31 cellular contexts compared by ENCODE assay signal in the genomic region with DNA sequence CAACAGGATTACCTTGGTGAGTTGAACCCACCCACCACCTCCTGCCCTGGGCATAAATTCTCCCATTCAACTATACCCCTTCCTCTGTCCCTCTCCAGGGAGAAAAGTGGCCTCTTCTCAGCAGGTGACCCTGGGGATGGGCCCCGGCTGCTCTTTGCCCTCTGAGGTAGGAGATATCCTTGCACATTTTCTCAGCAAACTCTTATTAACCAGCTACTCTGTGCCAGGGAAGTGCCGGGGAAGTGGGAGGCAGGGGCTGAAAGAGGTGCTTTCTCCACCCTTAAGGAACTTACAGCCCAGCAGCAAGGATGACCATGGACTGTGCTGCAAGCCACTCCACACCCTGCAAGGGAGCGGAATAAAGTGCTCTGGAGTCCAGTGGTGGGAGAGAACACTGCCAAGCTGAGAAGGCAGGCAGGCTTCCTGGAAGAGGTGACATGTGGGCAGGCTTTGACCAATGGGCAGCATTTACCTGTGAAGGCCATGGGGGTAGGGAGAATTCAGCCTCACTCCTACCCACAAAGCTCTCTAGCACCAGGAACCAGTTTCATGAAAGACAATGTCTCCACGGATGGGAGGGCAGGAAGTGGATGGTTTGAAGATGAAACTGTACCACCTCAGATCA. TPM values are rescaled to one million over a fixed set of nuclear protein-coding genes. Genes with fewer than 3 reads are reported as not detected.
DNase-seq lines count a peak whose midpoint lies in the region; ATAC-seq, FAIRE-seq and TF ChIP-seq lines count a peak whose summit lies in the region.
"Had no signal": no experiment of that assay in that cellular context is flagged by ENCODE, and none has a peak within 500 bp of the region (broad histone marks: within the 10 kb centered on the region; RNA-seq: fewer than 3 reads in every experiment).

No MANE protein-coding gene starts in this region.

- H2AK5ac ChIP-seq in H1 (ENCODE audit: low read depth, low read length) (no peak overlapping the region), neuronal stem cell (ENCODE audit: low read depth, low read length) (peak overlapping the region; percentile 23)

- CTCF ChIA-PET in K562 (lab: Yijun Ruan, JAX; ENCODE audit: low intra/inter-chr PET ratio), result no interaction called here
- CTCF ChIA-PET in H1 (lab: Charles Lee; ENCODE audit: partially characterized antibody), result interaction anchor here (0.7 to 17.5 kb wide), 4 partner anchors 8 to 41 kb away, joined by 3 to 237 read pairs (median 47); no protein-coding TSS in a partner anchor

- H3K4me3 ChIP-seq in K562 (no peak overlapping the region), H1 (ENCODE audit: extremely low read depth in 1 of 4, insufficient read depth in 2 of 4, low read depth in 3 of 4, low read length in 4 of 4) (no peak overlapping the region), neuronal stem cell (ENCODE audit: low read length in 2 of 2) (no peak overlapping the region), transverse colon (no peak overlapping the region)
- H3K4me3 ChIP-seq: ascending aorta, SJSA1 had no signal

- H4K91ac ChIP-seq in H1 (replicated peaks; ENCODE audit: insufficient read length, low read length) (no peak overlapping the region), neuronal stem cell (ENCODE audit: low read depth, low read length, poor library complexity) (no peak overlapping the region)

- H2AFZ ChIP-seq in K562 (ENCODE audit: low read depth, low read length) (no peak overlapping the region), H1 (ENCODE audit: low read length) (no peak overlapping the region), neuronal stem cell (ENCODE audit: low read length) (no peak overlapping the region)
- H2AFZ ChIP-seq: parathyroid adenoma had no signal

- no peaks in the 10 kb centered on the region for H3K79me1 ChIP-seq in H1 (ENCODE audit: low read depth, low read length)
- H3K79me1 ChIP-seq in neuronal stem cell (ENCODE audit: low read depth, low read length), result no peaks in the 10 kb centered on the region

- H3K27me3 ChIP-seq in K562 (ENCODE audit: control insufficient read depth in 2 of 2, insufficient read depth in 2 of 2, low read length in 2 of 2) (peaks cover 30 to 84% of the 10 kb centered on the region in 2 experiments), H1 (replicated peaks in 1 of 4; ENCODE audit: control insufficient read depth in 3 of 4, extremely low read depth in 1 of 4, insufficient read depth in 3 of 4, low read length in 3 of 4) (peaks cover 0 to 9% (median 6%) of the 10 kb centered on the region in 4 experiments; a peak in 4 of 7 replicates), neuronal stem cell (ENCODE audit: control insufficient read depth in 3 of 3, insufficient read depth in 3 of 3, low read depth in 1 of 3, low read length in 3 of 3) (peaks cover 0 to 2% (median 0%) of the 10 kb centered on the region in 3 experiments), transverse colon (no peaks in the 10 kb centered on the region)
- H3K27me3 ChIP-seq: ascending aorta, SJSA1 had no signal

- in situ Hi-C loops in K562 (cut with MboI), result no loop called here
- in situ Hi-C loops in transverse colon (cut with MboI; ENCODE audit: low pct_ligation_motif_present in 1 of 4, low pct_unique_long_range_greater_than_20kb in 1 of 4, low sequenced_read_pairs in 3 of 4), result no loop called here

- H3K4me2 ChIP-seq in K562 (ENCODE audit: insufficient read depth, low read length) (no peak overlapping the region), H1 (ENCODE audit: insufficient read depth in 1 of 2, low read depth in 2 of 2, low read length in 2 of 2) (no peak overlapping the region), neuronal stem cell (ENCODE audit: insufficient read depth, low read length, poor library complexity, severe bottlenecking) (no peak overlapping the region)
- H3K4me2 ChIP-seq: KMS-11 had no signal

- TF ChIP-seq CTCF in K562 (IDR thresholded peaks at IDR 0.05 in 2 of 3, conservative IDR thresholded peaks at IDR 0.05 in 1 of 3; ENCODE audit: insufficient read depth in 2 of 3, low read depth in 1 of 3, low read length in 3 of 3) (no peak), H1 (IDR thresholded peaks at IDR 0.05; ENCODE audit: control extremely low read depth in 1 of 3, insufficient read depth in 1 of 3, low read depth in 1 of 3, low read length in 3 of 3) (no peak), transverse colon (IDR thresholded peaks at IDR 0.05) (no peak)

- no peak for DNase-seq in K562 (ENCODE audit: extremely low read depth in 1 of 4, low spot score in 3 of 4)
- no peak for DNase-seq in H1 (ENCODE audit: low read depth in 1 of 2, low spot score in 2 of 2)
- DNase-seq in neuronal stem cell (ENCODE audit: low spot score), result no peak
- no peak for DNase-seq in transverse colon
- DNase-seq in NCI-H2029 treated with DMSO at 0.1 percent for 48 hours (lab: John Stamatoyannopoulos, UW), result no peak
- no peak for DNase-seq in Kasumi-1 (lab: John Stamatoyannopoulos, UW)
- DNase-seq in Ammon's horn (ENCODE audit: low spot score), result no peak
- DNase-seq: activated CD4-positive, alpha-beta memory T cell treated with anti-CD3 and anti-CD28 coated beads, Interleukin-2, amount 10 ng/mL, durations not matched to agents 7 days and 5 days; activated CD4-positive, CD25-positive, alpha-beta regulatory T cell treated with anti-CD3 and anti-CD28 coated beads, Interleukin-2, amount 50 U/mL, for 72 hours; CD4-positive, alpha-beta memory T cell; cerebellar nuclear complex; DMS 273 treated with DMSO at 0.1 percent for 48 hours; effector CD4-positive, alpha-beta T cell; GOT3; left cardiac atrium; MV-4-11; NCI-H1694; NCI-H2171; NCI-H526 treated with DMSO at 0.1 percent for 48 hours; stimulated activated CD8-positive, alpha-beta memory T cell treated with anti-CD3 and anti-CD28 coated beads, Interleukin-4, amount 100 ng/mL, for 48 hours; T-helper 1 cell had no signal

- FAIRE-seq in K562 (lab: Jason Lieb, UNC) (no peak), H1 (lab: Jason Lieb, UNC) (no peak)
- FAIRE-seq: TTC549, urothelium cell line had no signal

- no peak overlapping the region for H3K56ac ChIP-seq in H1 (replicated peaks; ENCODE audit: insufficient read length, low read depth, low read length)

- no peak overlapping the region for H2BK5ac ChIP-seq in H1 (ENCODE audit: low read depth, low read length)
- no peak overlapping the region for H2BK5ac ChIP-seq in neuronal stem cell (ENCODE audit: low read length)

- H3K9me3 ChIP-seq in K562 (replicated peaks; ENCODE audit: control insufficient read depth, insufficient read depth, low read depth, low read length) (no peaks in the 10 kb centered on the region), H1 (ENCODE audit: insufficient read depth in 2 of 2, low read depth in 1 of 2, low read length in 1 of 2) (no peaks in the 10 kb centered on the region; a peak in 1 of 4 replicates), neuronal stem cell (replicated peaks in 1 of 2; ENCODE audit: control insufficient read depth in 2 of 2, insufficient read depth in 1 of 2, low read depth in 1 of 2, low read length in 2 of 2) (peaks cover 0 to 7% of the 10 kb centered on the region in 2 donors), transverse colon (no peaks in the 10 kb centered on the region)
- H3K9me3 ChIP-seq: ascending aorta, SJSA1 had no signal

- intact Hi-C loops in K562 (cut with micrococcal nuclease), result no loop called here
- intact Hi-C loops in transverse colon (cut with DNase I; ENCODE audit: low total_unique reads), result no loop called here

- no peak for ATAC-seq in K562
- ATAC-seq: left cardiac atrium; naive thymus-derived CD8-positive, alpha-beta T cell; Panc1; right cardiac atrium had no signal

- no peak overlapping the region for H4K5ac ChIP-seq in H1 (ENCODE audit: insufficient read length, low read depth, low read length)

- no TSS peak for BruUV-seq in K562 (replicated peaks; lab: Mats Ljungman, UMichigan)

- no peaks in the 10 kb centered on the region for H3K79me2 ChIP-seq in K562 (ENCODE audit: control insufficient read depth, insufficient read depth, low read length)
- no peaks in the 10 kb centered on the region for H3K79me2 ChIP-seq in H1 (ENCODE audit: control insufficient read depth in 1 of 2, insufficient read depth in 2 of 2, low read length in 2 of 2)
- H3K79me2 ChIP-seq: parathyroid adenoma had no signal

- H3K36me3 ChIP-seq in K562 (ENCODE audit: control insufficient read depth, insufficient read depth, low read length), result no peaks in the 10 kb centered on the region
- H3K36me3 ChIP-seq in H1 (ENCODE audit: control insufficient read depth in 2 of 4, insufficient read depth in 4 of 4, low read length in 3 of 4), result no peaks in the 10 kb centered on the region
- no peaks in the 10 kb centered on the region for H3K36me3 ChIP-seq in neuronal stem cell (replicated peaks in 1 of 2; ENCODE audit: control insufficient read depth in 2 of 2, insufficient read depth in 2 of 2, low read length in 2 of 2)
- no peaks in the 10 kb centered on the region for H3K36me3 ChIP-seq in transverse colon
- H3K36me3 ChIP-seq: ascending aorta, SJSA1 had no signal

- no peak overlapping the region for H3K23ac ChIP-seq in H1 (ENCODE audit: insufficient read length)
- H3K23ac ChIP-seq in neuronal stem cell (ENCODE audit: low read depth, low read length, poor library complexity), result no peak overlapping the region

- TF ChIP-seq POLR2A in K562 (conservative IDR thresholded peaks at IDR 0.05) (no peak), H1 (IDR thresholded peaks at IDR 0.05; ENCODE audit: control extremely low read depth in 1 of 2, low read depth in 2 of 2, low read length in 2 of 2) (no peak), transverse colon (IDR thresholded peaks at IDR 0.05) (no peak)

- H3K4me1 ChIP-seq in K562 (replicated peaks in 1 of 2; ENCODE audit: control insufficient read depth in 2 of 2, insufficient read depth in 2 of 2, low read length in 2 of 2) (peaks cover 0 to 6% of the 10 kb centered on the region in 2 experiments; a peak in 2 of 5 replicates), H1 (replicated peaks in 1 of 4; ENCODE audit: control insufficient read depth in 3 of 4, insufficient read depth in 4 of 4, low read length in 3 of 4) (peaks cover 0 to 6% (median 3%) of the 10 kb centered on the region in 4 experiments; a peak in 3 of 7 replicates), neuronal stem cell (ENCODE audit: control insufficient read depth in 2 of 2, insufficient read depth in 1 of 2, low read depth in 1 of 2, low read length in 2 of 2) (peaks cover 23 to 31% of the 10 kb centered on the region in 2 donors), transverse colon (peaks cover 45 to 81% (median 61%) of the 10 kb centered on the region in 4 donors)
- H3K4me1 ChIP-seq: ascending aorta had no signal

- no peak overlapping the region for H3K27ac ChIP-seq in K562 (ENCODE audit: extremely low read depth, low read depth, low read length)
- no peak overlapping the region for H3K27ac ChIP-seq in H1 (ENCODE audit: low read depth, low read length)
- no peak overlapping the region for H3K27ac ChIP-seq in neuronal stem cell (replicated peaks; ENCODE audit: low read length)
- H3K27ac ChIP-seq in transverse colon, result peak overlapping the region; percentile 91 to 92 (median 91)
- H3K27ac ChIP-seq: ascending aorta, epithelial cell of prostate, KMS-11, parathyroid adenoma, SJSA1 had no signal

- H2BK12ac ChIP-seq in H1 (ENCODE audit: low read depth, low read length) (no peak overlapping the region), neuronal stem cell (ENCODE audit: low read length) (peak overlapping the region; percentile 31)

- H3K23me2 ChIP-seq in H1 (ENCODE audit: low read depth, low read length), result no peaks in the 10 kb centered on the region; the same call in 1 of the 2 replicates

- H4K20me1 ChIP-seq in K562 (replicated peaks; ENCODE audit: control insufficient read depth, insufficient read depth, low read length) (no peaks in the 10 kb centered on the region), H1 (replicated peaks in 1 of 2; ENCODE audit: control insufficient read depth in 1 of 2, insufficient read depth in 2 of 2, low read length in 2 of 2) (no peaks in the 10 kb centered on the region)

- H3K14ac ChIP-seq in H1 (ENCODE audit: insufficient read length) (no peak overlapping the region), neuronal stem cell (ENCODE audit: low read length) (peak overlapping the region; percentile 9)

- TF ChIP-seq EP300 in K562 (IDR thresholded peaks at IDR 0.05; ENCODE audit: low read length) (no peak), H1 (IDR thresholded peaks at IDR 0.05; ENCODE audit: borderline replicate concordance in 1 of 2, low read depth in 2 of 2, low read length in 2 of 2) (no peak), transverse colon (IDR thresholded peaks at IDR 0.05; ENCODE audit: low read depth) (no peak)

- H3K9me1 ChIP-seq in K562 (ENCODE audit: control insufficient read depth, insufficient read depth, low read length), result no peaks in the 10 kb centered on the region

- H2BK20ac ChIP-seq in H1 (ENCODE audit: low read length), result no peak overlapping the region

- 0 out of 2 replicates have a peak overlapping the region, but pooled peaks have one; percentile 61 for H2BK15ac ChIP-seq in H1 (ENCODE audit: low read length)
- no peak overlapping the region for H2BK15ac ChIP-seq in neuronal stem cell (ENCODE audit: low read length)

- whole genome bisulfite sequencing in K562 (ENCODE audit: insufficient coverage, low coverage, missing lambda C conversion rate), result 3% methylated on average over 4 of the region's 4 CpGs
- WGBS in H1 (ENCODE audit: extremely low coverage in 1 of 2, insufficient coverage in 1 of 2, insufficient read length in 1 of 2, insufficient replicate concordance in 2 of 2, low coverage in 1 of 2, low lambda C conversion rate in 2 of 2, missing lambda C conversion rate in 1 of 2), 2 experiments, result 92% methylated on average over 4 of the region's 4 CpGs; no CpG with 5 or more reads in 1 of the 2 experiments
- WGBS in neuronal stem cell (ENCODE audit: extremely low coverage in 2 of 2, insufficient read length in 2 of 2, insufficient replicate concordance in 1 of 2), 2 donors, result no CpG with 5 or more reads among the region's 4 CpGs
- WGBS in transverse colon (ENCODE audit: low coverage in 1 of 2), 2 donors, result 69% methylated on average over 4 of the region's 4 CpGs; no CpG with 5 or more reads in 1 of the 2 donors

- TF ChIP-seq RAD21 in K562 (CRISPR knock-in tag; conservative IDR thresholded peaks at IDR 0.05 in 1 of 2, IDR thresholded peaks at IDR 0.05 in 1 of 2), result no peak
- TF ChIP-seq RAD21 in H1 (IDR thresholded peaks at IDR 0.05 in 1 of 2, conservative IDR thresholded peaks at IDR 0.05 in 1 of 2; ENCODE audit: low read depth in 2 of 2, low read length in 2 of 2), result no peak

- H3K18ac ChIP-seq in H1 (ENCODE audit: extremely low read depth, low read length) (no peak overlapping the region), neuronal stem cell (ENCODE audit: low read length) (no peak overlapping the region)

- H2BK120ac ChIP-seq in H1 (replicated peaks; ENCODE audit: low read depth, low read length) (no peak overlapping the region), neuronal stem cell (ENCODE audit: low read depth, low read length) (no peak overlapping the region)

- H3K4ac ChIP-seq in H1 (replicated peaks; ENCODE audit: insufficient read length, low read depth, low read length) (no peak overlapping the region), neuronal stem cell (ENCODE audit: low read length) (no peak overlapping the region)

- no peak overlapping the region for H4K8ac ChIP-seq in H1 (ENCODE audit: extremely low read depth, insufficient read depth, low read length)
- H4K8ac ChIP-seq in neuronal stem cell (ENCODE audit: low read depth, low read length), result no peak overlapping the region

- POLR2A ChIA-PET in K562 (lab: Yijun Ruan, JAX), result interaction anchor here (0.6 to 2.4 kb wide), 2 partner anchors 9 to 19 kb away, joined by 3 to 14 read pairs; no protein-coding TSS in a partner anchor
- POLR2A ChIA-PET in H1 (lab: Charles Lee; ENCODE audit: partially characterized antibody), result no interaction called here

- H3K9ac ChIP-seq in K562 (ENCODE audit: insufficient read depth in 1 of 2, low read depth in 2 of 2, low read length in 2 of 2), result no peak overlapping the region
- H3K9ac ChIP-seq in H1 (replicated peaks in 1 of 4; ENCODE audit: extremely low read depth in 1 of 4, low read depth in 3 of 4, low read length in 3 of 4), result no peak overlapping the region
- H3K9ac ChIP-seq in neuronal stem cell (ENCODE audit: low read depth, low read length, poor library complexity), result no peak overlapping the region
- H3K9ac ChIP-seq: KMS-11, parathyroid adenoma had no signal

RNA-seq across cellular contexts. Expression of gene OAF, which starts 21.9 kb away (rescaled TPM):
- 6.8 and 14.7 TPM in 2 replicates for total RNA-seq in K562 (2011; cell fraction: chromatin; rRNA removed; ENCODE audit: low replicate concordance)
- total RNA-seq in K562 (2011; cell fraction: nucleolus; rRNA removed), result 12.0 and 19.3 TPM in 2 replicates
- total RNA-seq in K562 (2011; cell fraction: nucleoplasm; rRNA removed), result 12.0 and 15.3 TPM in 2 replicates
- 13.8 and 19.8 TPM in 2 replicates for total RNA-seq in K562 (2014; rRNA removed)
- 4.1 and 6.3 TPM in 2 replicates for total RNA-seq in K562 (2014; rRNA removed; fragmentation: Illumina TruSeq; extraction: Trizol)
- total RNA-seq in K562 (2015; rRNA removed; fragmentation: Illumina TruSeq; extraction: Trizol), result 7.5 and 8.3 TPM in 2 replicates
- 20.8 and 21.6 TPM in 2 replicates for total RNA-seq in K562 (2021)
- polyA plus RNA-seq in K562 (2011; rRNA removed), result 5.7 and 9.5 TPM in 2 replicates
- 11.5 and 20.7 TPM in 2 replicates for polyA plus RNA-seq in K562 (2011; cell fraction: cytosol; rRNA removed)
- 5.5 and 8.3 TPM in 2 replicates for polyA plus RNA-seq in K562 (2011; cell fraction: nucleus; rRNA removed)
- 8.4 and 16.9 TPM in 2 replicates for polyA plus RNA-seq in K562 (2012)
- 11.7 and 12.0 TPM in 2 replicates for polyA plus RNA-seq in K562 (2014; fragmentation: Illumina TruSeq; extraction: Trizol)
- 1 to 10 TPM; 1.1 to 1.4 TPM for polyA plus RNA-seq in K562 (2014; fragmentation: Nextera tagmentation; extraction: Ambion mirVana)
- 14.5 and 17.3 TPM in 2 replicates for polyA plus RNA-seq in K562 (2014; rRNA removed)
- polyA minus RNA-seq in K562 (2011; rRNA and poly(A)+ RNA removed), result 2.8 and 3.0 TPM in 2 replicates
- 6.1 and 8.7 TPM in 2 replicates for polyA minus RNA-seq in K562 (2011; cell fraction: cytosol; rRNA and poly(A)+ RNA removed)
- polyA minus RNA-seq in K562 (2011; cell fraction: nucleus; rRNA and poly(A)+ RNA removed), result 3.4 and 4.4 TPM in 2 replicates
- total RNA-seq in H1 (2021; fragmentation: NEBNext Ultra II Directional; extraction: Animal tissue kit (Norgen Biotek cat#: 25700)), result 1.1 and 1.3 TPM in 2 replicates
- 1.5 and 2.1 TPM in 2 replicates for polyA plus RNA-seq in H1 (2011; rRNA removed)
- polyA plus RNA-seq in H1 (2011; cell fraction: cytosol; rRNA removed), result 1.2 TPM
- polyA plus RNA-seq in H1 (2011; cell fraction: nucleus; rRNA removed), result 1.2 TPM
- polyA plus RNA-seq in H1 (2012, experiment 1 of 2), result 0.60 to 1.0 TPM (median 0.64 TPM) in 4 replicates
- polyA plus RNA-seq in H1 (2012, experiment 2 of 2), result 0.62 TPM
- polyA plus RNA-seq in H1 (2013, experiment 1 of 2), result 0.85 TPM
- 0.72 TPM for polyA plus RNA-seq in H1 (2013, experiment 2 of 2)
- polyA minus RNA-seq in H1 (2011; rRNA and poly(A)+ RNA removed), result 0.46 and 0.50 TPM in 2 replicates
- polyA minus RNA-seq in H1 (2011; cell fraction: cytosol; rRNA and poly(A)+ RNA removed), result 0.73 TPM
- 0.80 TPM for polyA minus RNA-seq in H1 (2011; cell fraction: nucleus; rRNA and poly(A)+ RNA removed)
- 2.1 TPM for polyA plus RNA-seq in neuronal stem cell (2013, experiment 1 of 2)
- polyA plus RNA-seq in neuronal stem cell (2013, experiment 2 of 2), result 2.0 TPM
- total RNA-seq in transverse colon, result 100 to 1,000 TPM in 3 of 4 donors, 10 to 100 TPM in 1; 78.8 to 553 (median 287) TPM

RNA-seq across cellular contexts. Expression of gene POU2F3, which starts 51.0 kb away (rescaled TPM):
- not detected in 2 replicates for total RNA-seq in K562 (2011; cell fraction: chromatin; rRNA removed; ENCODE audit: low replicate concordance)
- not detected in 2 replicates for total RNA-seq in K562 (2011; cell fraction: nucleolus; rRNA removed)
- total RNA-seq in K562 (2011; cell fraction: nucleoplasm; rRNA removed), result not detected in 2 replicates
- total RNA-seq in K562 (2014; rRNA removed), result not detected in 2 replicates
- not detected in 2 replicates for total RNA-seq in K562 (2014; rRNA removed; fragmentation: Illumina TruSeq; extraction: Trizol)
- not detected in 2 replicates for total RNA-seq in K562 (2015; rRNA removed; fragmentation: Illumina TruSeq; extraction: Trizol)
- total RNA-seq in K562 (2021), result not detected in 2 replicates
- polyA plus RNA-seq in K562 (2011; rRNA removed), result not detected in 2 replicates
- not detected in 2 replicates for polyA plus RNA-seq in K562 (2011; cell fraction: cytosol; rRNA removed)
- polyA plus RNA-seq in K562 (2011; cell fraction: nucleus; rRNA removed), result not detected in 2 replicates
- polyA plus RNA-seq in K562 (2012), result not detected in 2 replicates
- polyA plus RNA-seq in K562 (2014; fragmentation: Illumina TruSeq; extraction: Trizol), result not detected in 2 replicates
- not detected for polyA plus RNA-seq in K562 (2014; fragmentation: Nextera tagmentation; extraction: Ambion mirVana)
- polyA plus RNA-seq in K562 (2014; rRNA removed), result not detected in 2 replicates
- polyA minus RNA-seq in K562 (2011; rRNA and poly(A)+ RNA removed), result not detected in 2 replicates
- not detected in 2 replicates for polyA minus RNA-seq in K562 (2011; cell fraction: cytosol; rRNA and poly(A)+ RNA removed)
- not detected in 2 replicates for polyA minus RNA-seq in K562 (2011; cell fraction: nucleus; rRNA and poly(A)+ RNA removed)
- 1.0 and 1.1 TPM in 2 replicates for total RNA-seq in H1 (2021; fragmentation: NEBNext Ultra II Directional; extraction: Animal tissue kit (Norgen Biotek cat#: 25700))
- 0.78 and 2.1 TPM in 2 replicates for polyA plus RNA-seq in H1 (2011; rRNA removed)
- 1.4 TPM for polyA plus RNA-seq in H1 (2011; cell fraction: cytosol; rRNA removed)
- 1.9 TPM for polyA plus RNA-seq in H1 (2011; cell fraction: nucleus; rRNA removed)
- 1.2 to 3.1 TPM (median 2.4 TPM) in 4 replicates for polyA plus RNA-seq in H1 (2012, experiment 1 of 2)
- polyA plus RNA-seq in H1 (2012, experiment 2 of 2), result 0.81 TPM
- 1.3 TPM for polyA plus RNA-seq in H1 (2013, experiment 1 of 2)
- polyA plus RNA-seq in H1 (2013, experiment 2 of 2), result 1.2 TPM
- polyA minus RNA-seq in H1 (2011; rRNA and poly(A)+ RNA removed), result 2.4 and 2.6 TPM in 2 replicates
- polyA minus RNA-seq in H1 (2011; cell fraction: cytosol; rRNA and poly(A)+ RNA removed), result 1.0 TPM
- 0.90 TPM for polyA minus RNA-seq in H1 (2011; cell fraction: nucleus; rRNA and poly(A)+ RNA removed)
- 0.03 TPM for polyA plus RNA-seq in neuronal stem cell (2013, experiment 1 of 2)
- 0.03 TPM for polyA plus RNA-seq in neuronal stem cell (2013, experiment 2 of 2)
- 1 to 10 TPM in 2 of 4 donors, not detected in 2; 1.9 to 2.2 TPM for total RNA-seq in transverse colon
- total RNA-seq: activated CD4-positive, alpha-beta memory T cell treated with anti-CD3 and anti-CD28 coated beads, Interleukin-2, amount 10 ng/mL, durations not matched to agents 7 days and 5 days; ascending aorta; CD4-positive, alpha-beta memory T cell; left cardiac atrium; naive thymus-derived CD8-positive, alpha-beta T cell; SJSA1 had no signal
- polyA plus RNA-seq: CD4-positive, alpha-beta memory T cell had no signal

RNA-seq across cellular contexts. Expression of gene TRIM29, which starts 51.0 kb away (rescaled TPM):
- total RNA-seq in K562 (2011; cell fraction: chromatin; rRNA removed; ENCODE audit: low replicate concordance), result 0.21 TPM in 1 of 2 replicates, not detected in the other
- total RNA-seq in K562 (2011; cell fraction: nucleolus; rRNA removed), result not detected in 2 replicates
- total RNA-seq in K562 (2011; cell fraction: nucleoplasm; rRNA removed), result 0.76 TPM in 1 of 2 replicates, not detected in the other
- 0.16 TPM in 1 of 2 replicates, not detected in the other for total RNA-seq in K562 (2014; rRNA removed)
- total RNA-seq in K562 (2014; rRNA removed; fragmentation: Illumina TruSeq; extraction: Trizol), result 0.15 and 0.41 TPM in 2 replicates
- total RNA-seq in K562 (2015; rRNA removed; fragmentation: Illumina TruSeq; extraction: Trizol), result 0.19 TPM in 1 of 2 replicates, not detected in the other
- total RNA-seq in K562 (2021), result 0.31 and 1.4 TPM in 2 replicates
- polyA plus RNA-seq in K562 (2011; rRNA removed), result 0.19 and 0.65 TPM in 2 replicates
- 0.28 and 0.75 TPM in 2 replicates for polyA plus RNA-seq in K562 (2011; cell fraction: cytosol; rRNA removed)
- 0.34 TPM in 1 of 2 replicates, not detected in the other for polyA plus RNA-seq in K562 (2011; cell fraction: nucleus; rRNA removed)
- polyA plus RNA-seq in K562 (2012), result 0.39 and 0.87 TPM in 2 replicates
- 0.74 and 0.75 TPM in 2 replicates for polyA plus RNA-seq in K562 (2014; fragmentation: Illumina TruSeq; extraction: Trizol)
- polyA plus RNA-seq in K562 (2014; fragmentation: Nextera tagmentation; extraction: Ambion mirVana), result under 1 TPM; 0.41 to 0.42 TPM
- 0.08 and 0.93 TPM in 2 replicates for polyA plus RNA-seq in K562 (2014; rRNA removed)
- 0.36 and 0.63 TPM in 2 replicates for polyA minus RNA-seq in K562 (2011; rRNA and poly(A)+ RNA removed)
- polyA minus RNA-seq in K562 (2011; cell fraction: cytosol; rRNA and poly(A)+ RNA removed), result 0.95 and 2.9 TPM in 2 replicates
- polyA minus RNA-seq in K562 (2011; cell fraction: nucleus; rRNA and poly(A)+ RNA removed), result 0.22 and 0.27 TPM in 2 replicates
- total RNA-seq in H1 (2021; fragmentation: NEBNext Ultra II Directional; extraction: Animal tissue kit (Norgen Biotek cat#: 25700)), result 0.43 TPM in 1 of 2 replicates, not detected in the other
- 0.17 and 0.35 TPM in 2 replicates for polyA plus RNA-seq in H1 (2011; rRNA removed)
- polyA plus RNA-seq in H1 (2011; cell fraction: cytosol; rRNA removed), result 0.34 TPM
- polyA plus RNA-seq in H1 (2011; cell fraction: nucleus; rRNA removed), result 0.10 TPM
- polyA plus RNA-seq in H1 (2012, experiment 1 of 2), result 0.20 TPM in 1 of 4 replicates, not detected in the others
- not detected for polyA plus RNA-seq in H1 (2012, experiment 2 of 2)
- 0.08 TPM for polyA plus RNA-seq in H1 (2013, experiment 1 of 2)
- 0.07 TPM for polyA plus RNA-seq in H1 (2013, experiment 2 of 2)
- polyA minus RNA-seq in H1 (2011; rRNA and poly(A)+ RNA removed), result 0.54 and 0.78 TPM in 2 replicates
- not detected for polyA minus RNA-seq in H1 (2011; cell fraction: cytosol; rRNA and poly(A)+ RNA removed)
- 1.6 TPM for polyA minus RNA-seq in H1 (2011; cell fraction: nucleus; rRNA and poly(A)+ RNA removed)
- 0.03 TPM for polyA plus RNA-seq in neuronal stem cell (2013, experiment 1 of 2)
- polyA plus RNA-seq in neuronal stem cell (2013, experiment 2 of 2), result not detected
- total RNA-seq in transverse colon, result 1 to 10 TPM in 2 of 4 donors, under 1 TPM in 1, not detected in 1; 0.75 to 7.8 (median 4.4) TPM
- total RNA-seq: activated CD4-positive, alpha-beta memory T cell treated with anti-CD3 and anti-CD28 coated beads, Interleukin-2, amount 10 ng/mL, durations not matched to agents 7 days and 5 days; CD4-positive, alpha-beta memory T cell; naive thymus-derived CD8-positive, alpha-beta T cell; SJSA1 had no signal
- polyA plus RNA-seq: CD4-positive, alpha-beta memory T cell; naive thymus-derived CD8-positive, alpha-beta T cell had no signal

Comparison
In these comparisons a context has a peak if more than half of its experiments do, and no peak if none do; other contexts are left out.
1. H3K27ac ChIP-seq: peak in transverse colon (4 of 4); none in K562 (single experiment), H1 (single experiment) and neuronal stem cell (single experiment).